Comparison of ENCODE assay signal across 37 cellular contexts in genomic region chr13:111035861-111036260, GRCh38.
"Had no signal": no experiment of that assay in that cellular context is flagged by ENCODE, and none has a peak within 500 bp of the region (broad histone marks: within the 10 kb centered on the region; RNA-seq: fewer than 3 reads in every experiment).

No MANE protein-coding gene starts in this region.

- H3K36me3 Mint-ChIP-seq: activated CD4-positive, alpha-beta memory T cell treated with anti-CD3 and anti-CD28 coated beads for 36 hours; activated naive CD4-positive, alpha-beta T cell treated with anti-CD3 and anti-CD28 coated beads, Interleukin-2, amount 50 U/mL, for 72 hours; activated naive CD8-positive, alpha-beta T cell treated with anti-CD3 and anti-CD28 coated beads for 36 hours; brain had no signal

- H3K27me3 ChIP-seq: adrenal gland had no signal

- H3K9me3 ChIP-seq: adrenal gland had no signal

- ATAC-seq: activated CD8-positive, alpha-beta T cell treated with anti-CD3 and anti-CD28 coated beads for 36 hours; activated naive CD4-positive, alpha-beta T cell treated with anti-CD3 and anti-CD28 coated beads, Interleukin-2, amount 50 U/mL, for 72 hours; activated T-cell treated with anti-CD3 and anti-CD28 coated beads, Interleukin-2, amount 50 U/mL, for 4 hours; activated T-cell treated with anti-CD3 and anti-CD28 coated beads, Interleukin-2, amount 50 U/mL, for 72 hours; activated T-helper 17 cell treated with anti-CD3 and anti-CD28 coated beads, Interleukin-2, amount 50 U/mL, for 72 hours had no signal

- H3K4me1 Mint-ChIP-seq: activated B cell treated with CpG ODN at 0.5 μM for 24 hours; activated CD4-positive, alpha-beta T cell treated with anti-CD3 and anti-CD28 coated beads, Interleukin-2, amount 10 ng/mL, durations not matched to agents 24 days and 14 days; activated naive CD8-positive, alpha-beta T cell treated with anti-CD3 and anti-CD28 coated beads for 36 hours; central memory CD8-positive, alpha-beta T cell had no signal

- H3K27ac ChIP-seq: adrenal gland, cardiac muscle cell had no signal

- H3K27ac Mint-ChIP-seq: activated B cell treated with CpG ODN at 0.5 μM for 24 hours; activated CD4-positive, alpha-beta memory T cell treated with anti-CD3 and anti-CD28 coated beads for 36 hours; activated CD4-positive, alpha-beta T cell treated with anti-CD3 and anti-CD28 coated beads, Interleukin-2, amount 10 ng/mL, durations not matched to agents 24 days and 14 days; activated CD8-positive, alpha-beta T cell treated with anti-CD3 and anti-CD28 coated beads for 36 hours; activated naive CD4-positive, alpha-beta T cell treated with anti-CD3 and anti-CD28 coated beads for 36 hours; activated naive CD4-positive, alpha-beta T cell treated with anti-CD3 and anti-CD28 coated beads, Interleukin-2, amount 50 U/mL, for 72 hours; activated naive CD8-positive, alpha-beta T cell treated with anti-CD3 and anti-CD28 coated beads for 36 hours; activated T-cell treated with anti-CD3 and anti-CD28 coated beads, Interleukin-2, amount 50 U/mL, for 72 hours; activated T-helper 1 cell treated with anti-CD3 and anti-CD28 coated beads, Interleukin-12 subunit alpha, Interleukin-12 subunit beta, Interleukin-2, Interleukin-4 antibody, amounts not matched to agents 30 ng/mL and 10 ng/mL and 1 ng/mL, durations not matched to agents 14 hours and 24 hours and 36 hours; activated T-helper 17 cell treated with anti-CD3 and anti-CD28 coated beads, Interleukin-2, amount 50 U/mL, for 72 hours; brain; T-helper 1 cell treated with Interleukin-12 subunit alpha and Interleukin-12 subunit beta and Interleukin-4 antibody, amounts not matched to agents 30 μg/mL and 1 μg/mL, for 36 hours; T-helper 2 cell treated with Interferon-gamma antibody and Interleukin-4, amounts not matched to agents 5 μg/mL and 100 μg/mL, for 36 hours had no signal

- H3K4me3 Mint-ChIP-seq: activated B cell treated with CpG ODN at 0.5 μM for 24 hours; activated CD4-positive, alpha-beta memory T cell treated with anti-CD3 and anti-CD28 coated beads for 36 hours; activated CD4-positive, alpha-beta T cell treated with anti-CD3 and anti-CD28 coated beads, Interleukin-2, amount 10 ng/mL, durations not matched to agents 24 days and 14 days; activated CD8-positive, alpha-beta T cell treated with anti-CD3 and anti-CD28 coated beads for 36 hours; activated naive CD4-positive, alpha-beta T cell treated with anti-CD3 and anti-CD28 coated beads for 36 hours; activated naive CD8-positive, alpha-beta T cell treated with anti-CD3 and anti-CD28 coated beads for 36 hours; activated T-cell treated with anti-CD3 and anti-CD28 coated beads, Interleukin-2, amount 50 U/mL, for 4 hours; activated T-cell treated with anti-CD3 and anti-CD28 coated beads, Interleukin-2, amount 50 U/mL, for 72 hours; activated T-helper 1 cell treated with anti-CD3 and anti-CD28 coated beads, Interleukin-12 subunit alpha, Interleukin-12 subunit beta, Interleukin-2, Interleukin-4 antibody, amounts not matched to agents 30 ng/mL and 10 ng/mL and 1 ng/mL, durations not matched to agents 14 hours and 24 hours and 36 hours; activated T-helper 17 cell treated with anti-CD3 and anti-CD28 coated beads, Interleukin-2, amount 50 U/mL, for 72 hours; brain; central memory CD8-positive, alpha-beta T cell; T-helper 1 cell treated with Interleukin-12 subunit alpha and Interleukin-12 subunit beta and Interleukin-4 antibody, amounts not matched to agents 30 μg/mL and 1 μg/mL, for 36 hours; T-helper 2 cell treated with Interferon-gamma antibody and Interleukin-4, amounts not matched to agents 5 μg/mL and 100 μg/mL, for 36 hours had no signal

- H3K36me3 ChIP-seq: adrenal gland, cardiac muscle cell had no signal

- FAIRE-seq: bronchial epithelial cell, TTC549 had no signal

- H3K4me3 ChIP-seq: adrenal gland, cardiac muscle cell had no signal

- H3K4me1 ChIP-seq: adrenal gland had no signal

- DNase-seq: activated B cell treated with CpG ODN at 0.5 μM for 24 hours; activated CD4-positive, alpha-beta memory T cell treated with anti-CD3 and anti-CD28 coated beads for 36 hours; activated CD4-positive, alpha-beta T cell treated with anti-CD3 and anti-CD28 coated beads for 4 hours; activated CD4-positive, alpha-beta T cell treated with anti-CD3 and anti-CD28 coated beads, Interleukin-2, amount 10 ng/mL, durations not matched to agents 24 days and 14 days; activated CD4-positive, alpha-beta T cell treated with anti-CD3 and anti-CD28 coated beads, Interleukin-2, amount 50 U/mL, for 1 hour; activated CD4-positive, alpha-beta T cell treated with anti-CD3 and anti-CD28 coated beads, Interleukin-2, amount 50 U/mL, for 4 hours; activated CD4-positive, CD25-positive, alpha-beta regulatory T cell treated with anti-CD3 and anti-CD28 coated beads, Interleukin-2, amount 50 U/mL, for 72 hours; activated CD8-positive, alpha-beta memory T cell treated with anti-CD3 and anti-CD28 coated beads, Interleukin-2, amount 50 U/mL, for 4 hours; activated CD8-positive, alpha-beta T cell treated with anti-CD3 and anti-CD28 coated beads for 36 hours; activated effector memory CD4-positive, alpha-beta T cell treated with anti-CD3 and anti-CD28 coated beads, Interleukin-2, amount 50 U/mL, for 16 hours; activated gamma-delta T cell treated with Interleukin-2 at 50 U/mL for 16 hours; activated naive CD4-positive, alpha-beta T cell; activated naive CD4-positive, alpha-beta T cell treated with anti-CD3 and anti-CD28 coated beads for 36 hours; activated naive CD4-positive, alpha-beta T cell treated with anti-CD3 and anti-CD28 coated beads, Interleukin-2, amount 50 U/mL, for 16 hours; activated naive CD8-positive, alpha-beta T cell treated with anti-CD3 and anti-CD28 coated beads for 36 hours; activated T-cell treated with anti-CD3 and anti-CD28 coated beads for 4 hours; activated T-cell treated with anti-CD3 and anti-CD28 coated beads, Interleukin-2, amount 50 U/mL, for 1 hour; activated T-cell treated with anti-CD3 and anti-CD28 coated beads, Interleukin-2, amount 50 U/mL, for 4 hours; activated T-cell treated with anti-CD3 and anti-CD28 coated beads, Interleukin-2, amount 50 U/mL, for 72 hours; adrenal gland; amniotic stem cell; aorta; caudate nucleus; SW 1271; T-helper 1 cell; T-helper 2 cell; T-helper 9 cell had no signal

- H3K9me3 Mint-ChIP-seq: activated B cell treated with CpG ODN at 0.5 μM for 24 hours; activated CD4-positive, alpha-beta memory T cell treated with anti-CD3 and anti-CD28 coated beads for 36 hours; activated CD4-positive, alpha-beta T cell treated with anti-CD3 and anti-CD28 coated beads, Interleukin-2, amount 10 ng/mL, durations not matched to agents 24 days and 14 days; activated CD8-positive, alpha-beta T cell treated with anti-CD3 and anti-CD28 coated beads for 36 hours; activated naive CD4-positive, alpha-beta T cell treated with anti-CD3 and anti-CD28 coated beads for 36 hours; activated naive CD4-positive, alpha-beta T cell treated with anti-CD3 and anti-CD28 coated beads, Interleukin-2, amount 50 U/mL, for 72 hours; activated naive CD8-positive, alpha-beta T cell treated with anti-CD3 and anti-CD28 coated beads for 36 hours; activated T-cell treated with anti-CD3 and anti-CD28 coated beads, Interleukin-2, amount 50 U/mL, for 4 hours; activated T-cell treated with anti-CD3 and anti-CD28 coated beads, Interleukin-2, amount 50 U/mL, for 72 hours; activated T-helper 1 cell treated with anti-CD3 and anti-CD28 coated beads, Interleukin-12 subunit alpha, Interleukin-12 subunit beta, Interleukin-2, Interleukin-4 antibody, amounts not matched to agents 30 ng/mL and 10 ng/mL and 1 ng/mL, durations not matched to agents 14 hours and 24 hours and 36 hours; activated T-helper 17 cell treated with anti-CD3 and anti-CD28 coated beads, Interleukin-2, amount 50 U/mL, for 72 hours; brain; central memory CD8-positive, alpha-beta T cell; T-helper 1 cell treated with Interleukin-12 subunit alpha and Interleukin-12 subunit beta and Interleukin-4 antibody, amounts not matched to agents 30 μg/mL and 1 μg/mL, for 36 hours; T-helper 2 cell treated with Interferon-gamma antibody and Interleukin-4, amounts not matched to agents 5 μg/mL and 100 μg/mL, for 36 hours had no signal
